ENCODE assay signal across 11 cellular contexts in genomic region chr11:130159139-130159538, GRCh38. TPM values are rescaled to one million over a fixed set of nuclear protein-coding genes. Genes with fewer than 3 reads are reported as not detected.
DNase-seq lines count a peak whose midpoint lies in the region; ATAC-seq and TF ChIP-seq lines count a peak whose summit lies in the region.
"Had no signal": no experiment of that assay in that cellular context is flagged by ENCODE, and none has a peak within 500 bp of the region (broad histone marks: within the 10 kb centered on the region; RNA-seq: fewer than 3 reads in every experiment).

No MANE protein-coding gene starts in this region.

- H3K27me3 Mint-ChIP-seq in activated naive CD8-positive, alpha-beta T cell = peaks cover 31% of the 10 kb centered on the region
- peaks cover 53% of the 10 kb centered on the region for H3K27me3 Mint-ChIP-seq in activated naive CD8-positive, alpha-beta T cell treated with anti-CD3 and anti-CD28 coated beads for 36 hours
- H3K27me3 Mint-ChIP-seq in chondrocyte (ENCODE audit: low read depth) = peaks cover 29% of the 10 kb centered on the region

- H3K4me3 Mint-ChIP-seq in activated naive CD8-positive, alpha-beta T cell = peak overlapping the region; percentile 38
- H3K4me3 Mint-ChIP-seq in activated naive CD8-positive, alpha-beta T cell treated with anti-CD3 and anti-CD28 coated beads for 36 hours = no peak overlapping the region
- peak overlapping the region; percentile 33 for H3K4me3 Mint-ChIP-seq in chondrocyte (ENCODE audit: unreplicated experiment)

- no peaks in the 10 kb centered on the region for H3K9me3 Mint-ChIP-seq in activated naive CD8-positive, alpha-beta T cell (ENCODE audit: low read depth)
- no peaks in the 10 kb centered on the region for H3K9me3 Mint-ChIP-seq in activated naive CD8-positive, alpha-beta T cell treated with anti-CD3 and anti-CD28 coated beads for 36 hours
- no peaks in the 10 kb centered on the region for H3K9me3 Mint-ChIP-seq in chondrocyte (ENCODE audit: low read depth)

- H3K27ac ChIP-seq in mucosa of rectum (ENCODE audit: low read depth in 2 of 2, low read length in 2 of 2) (peak overlapping the region; percentile 48 to 91), upper lobe of right lung (no peak overlapping the region), GM23248 (no peak overlapping the region)
- H3K27ac ChIP-seq: RWPE1, WERI-Rb-1 had no signal

- H3K4me2 ChIP-seq in GM23248 (ENCODE audit: unreplicated experiment) = no peak overlapping the region

- no peaks in the 10 kb centered on the region for H3K36me3 Mint-ChIP-seq in activated naive CD8-positive, alpha-beta T cell
- no peaks in the 10 kb centered on the region for H3K36me3 Mint-ChIP-seq in activated naive CD8-positive, alpha-beta T cell treated with anti-CD3 and anti-CD28 coated beads for 36 hours
- H3K36me3 Mint-ChIP-seq in chondrocyte (ENCODE audit: low read depth) = no peaks in the 10 kb centered on the region

- no peaks in the 10 kb centered on the region for H4K20me1 ChIP-seq in GM23248 (ENCODE audit: insufficient read depth)

- H3K4me3 ChIP-seq in mucosa of rectum (ENCODE audit: low read length in 2 of 2) = peak overlapping the region; percentile 50 to 71
- H3K4me3 ChIP-seq in upper lobe of right lung = peak overlapping the region; percentile 47
- no peak overlapping the region for H3K4me3 ChIP-seq in GM23248

- ATAC-seq in upper lobe of right lung = no peak

- peaks cover 0 to 6% of the 10 kb centered on the region in 2 donors for H3K36me3 ChIP-seq in mucosa of rectum (ENCODE audit: control insufficient read depth in 2 of 2, insufficient read depth in 2 of 2, low read length in 2 of 2)
- H3K36me3 ChIP-seq in upper lobe of right lung = no peaks in the 10 kb centered on the region
- no peaks in the 10 kb centered on the region for H3K36me3 ChIP-seq in GM23248 (ENCODE audit: low read depth)
- H3K36me3 ChIP-seq: WERI-Rb-1 had no signal

- no peaks in the 10 kb centered on the region for H3K79me2 ChIP-seq in GM23248 (ENCODE audit: insufficient read depth)

- intact Hi-C loops in upper lobe of right lung (cut with DNase I) = no loop called here

- H3K9me3 ChIP-seq in mucosa of rectum (ENCODE audit: control insufficient read depth in 2 of 2, low read length in 2 of 2) = no peaks in the 10 kb centered on the region
- no peaks in the 10 kb centered on the region for H3K9me3 ChIP-seq in upper lobe of right lung
- no peaks in the 10 kb centered on the region for H3K9me3 ChIP-seq in GM23248 (ENCODE audit: low read depth)

- H3K9ac ChIP-seq in mucosa of rectum (ENCODE audit: low read depth in 1 of 2, low read length in 2 of 2) (peak overlapping the region; percentile 52 to 92), GM23248 (no peak overlapping the region)

- H2AFZ ChIP-seq in GM23248 = no peak overlapping the region

- WGBS in GM23248 (ENCODE audit: low coverage in 1 of 2, low lambda C conversion rate in 2 of 2, missing lambda C conversion rate in 2 of 2), 2 experiments = 78 to 79% methylated on average over 14 of the region's 14 CpGs

- H3K4me1 ChIP-seq in mucosa of rectum (ENCODE audit: control insufficient read depth in 2 of 2, insufficient read depth in 2 of 2, low read length in 2 of 2) (peaks cover 37 to 45% of the 10 kb centered on the region in 2 donors), upper lobe of right lung (peaks cover 25% of the 10 kb centered on the region), GM23248 (ENCODE audit: insufficient read depth) (peaks cover 11% of the 10 kb centered on the region)

- in situ Hi-C loops in GM23248 (cut with MboI) = no loop called here

- no peak for TF ChIP-seq CTCF in chondrocyte (IDR thresholded peaks at IDR 0.05)
- no peak for TF ChIP-seq CTCF in upper lobe of right lung (IDR thresholded peaks at IDR 0.05)

- H3K4me1 Mint-ChIP-seq in activated naive CD8-positive, alpha-beta T cell (ENCODE audit: low read depth) = peaks cover 8% of the 10 kb centered on the region
- peaks cover 5% of the 10 kb centered on the region for H3K4me1 Mint-ChIP-seq in activated naive CD8-positive, alpha-beta T cell treated with anti-CD3 and anti-CD28 coated beads for 36 hours
- H3K4me1 Mint-ChIP-seq in chondrocyte (ENCODE audit: low read depth) = peaks cover 23% of the 10 kb centered on the region

- 0 out of 2 replicates have a peak, but pooled peaks cover 5% of the 10 kb centered on the region for H3F3A ChIP-seq in GM23248 (ENCODE audit: insufficient read depth)

- no peak overlapping the region for H3K27ac Mint-ChIP-seq in activated naive CD8-positive, alpha-beta T cell
- H3K27ac Mint-ChIP-seq in activated naive CD8-positive, alpha-beta T cell treated with anti-CD3 and anti-CD28 coated beads for 36 hours = no peak overlapping the region
- H3K27ac Mint-ChIP-seq in chondrocyte (ENCODE audit: unreplicated experiment) = no peak overlapping the region

- no peak for DNase-seq in activated naive CD8-positive, alpha-beta T cell treated with anti-CD3 and anti-CD28 coated beads for 36 hours
- DNase-seq in chondrocyte (ENCODE audit: low spot score) (no peak), upper lobe of right lung (no peak), AG08395 (ENCODE audit: low spot score) (no peak), GM23248 (no peak), HPDE6-E6E7 (ENCODE audit: extremely low spot score) (no peak)
- DNase-seq: GF-D8, WERI-Rb-1 had no signal

- H3K27me3 ChIP-seq in mucosa of rectum (ENCODE audit: control insufficient read depth in 2 of 2, insufficient read depth in 2 of 2, low read length in 2 of 2) = peaks cover 0 to 6% of the 10 kb centered on the region in 2 donors
- H3K27me3 ChIP-seq in upper lobe of right lung = no peaks in the 10 kb centered on the region
- H3K27me3 ChIP-seq in GM23248 (replicated peaks; ENCODE audit: insufficient read depth) = peaks cover 35% of the 10 kb centered on the region

- H3K9me2 ChIP-seq in GM23248 (ENCODE audit: insufficient read depth) = no peaks in the 10 kb centered on the region

RNA-seq across cellular contexts. Expression of gene ST14, which starts 0.4 kb away (rescaled TPM):
- under 1 TPM; 0.14 to 0.48 TPM for total RNA-seq in activated naive CD8-positive, alpha-beta T cell treated with anti-CD3 and anti-CD28 coated beads for 36 hours
- total RNA-seq in chondrocyte = 0.10 TPM in 2 of 3 replicates, not detected in the other
- total RNA-seq in upper lobe of right lung = 59.1 TPM
- total RNA-seq in GM23248 (2014; rRNA removed; shearing (Covaris generic)) = not detected in 2 replicates
- not detected in 2 replicates for polyA plus RNA-seq in GM23248 (2016; fragmentation: Nextera tagmentation; extraction: Ambion mirVana)

Comparison
In these comparisons a context has a peak if more than half of its experiments do, and no peak if none do; other contexts are left out.
1. H3K27ac ChIP-seq: peak in mucosa of rectum (2 of 2); none in upper lobe of right lung (single experiment) and GM23248 (single experiment).
2. RNA of gene ST14, which starts 0.4 kb away (total RNA-seq): 59.1 TPM in upper lobe of right lung (single experiment); 0.14 to 0.48 TPM in activated naive CD8-positive, alpha-beta T cell treated with anti-CD3 and anti-CD28 coated beads for 36 hours, 0.10 TPM in chondrocyte and not detected in GM23248; every median in the first group is over 10 times any median in the second.